ENCODE assay signal across 17 cellular contexts in genomic region chr11:35247863-35248262, GRCh38.
DNase-seq lines count a peak whose midpoint lies in the region; ATAC-seq and TF ChIP-seq lines count a peak whose summit lies in the region.
"Had no signal": no experiment of that assay in that cellular context is flagged by ENCODE, and none has a peak within 500 bp of the region (broad histone marks: within the 10 kb centered on the region; RNA-seq: fewer than 3 reads in every experiment).

No MANE protein-coding gene starts in this region.

- H3K27me3 Mint-ChIP-seq in activated naive CD4-positive, alpha-beta T cell treated with anti-CD3 and anti-CD28 coated beads for 36 hours (ENCODE audit: low read depth), result no peaks in the 10 kb centered on the region
- H3K27me3 Mint-ChIP-seq in activated T-helper 17 cell treated with anti-CD3 and anti-CD28 coated beads, Interleukin-2, amount 50 U/mL, for 72 hours, result no peaks in the 10 kb centered on the region
- no peaks in the 10 kb centered on the region for H3K27me3 Mint-ChIP-seq in natural killer cell (ENCODE audit: low read depth in 2 of 2)
- H3K27me3 Mint-ChIP-seq: memory B cell had no signal

- H3K4me3 ChIP-seq in uterus, result no peak overlapping the region
- H3K4me3 ChIP-seq: breast epithelium had no signal

- H3K9me3 Mint-ChIP-seq in activated naive CD4-positive, alpha-beta T cell treated with anti-CD3 and anti-CD28 coated beads for 36 hours, result peaks cover 7% of the 10 kb centered on the region
- H3K9me3 Mint-ChIP-seq in activated T-helper 17 cell treated with anti-CD3 and anti-CD28 coated beads, Interleukin-2, amount 50 U/mL, for 72 hours, result peaks cover 4% of the 10 kb centered on the region
- no peaks in the 10 kb centered on the region for H3K9me3 Mint-ChIP-seq in natural killer cell
- H3K9me3 Mint-ChIP-seq: H9, memory B cell, nephron progenitor cell had no signal

- no peak for TF ChIP-seq POLR2A in uterus (IDR thresholded peaks at IDR 0.05)

- no peaks in the 10 kb centered on the region for H3K27me3 ChIP-seq in uterus
- H3K27me3 ChIP-seq: breast epithelium had no signal

- no peaks in the 10 kb centered on the region for H3K9me3 ChIP-seq in uterus
- H3K9me3 ChIP-seq: breast epithelium had no signal

- peak overlapping the region; percentile 69 for H3K27ac Mint-ChIP-seq in activated naive CD4-positive, alpha-beta T cell treated with anti-CD3 and anti-CD28 coated beads for 36 hours
- H3K27ac Mint-ChIP-seq in activated T-helper 17 cell treated with anti-CD3 and anti-CD28 coated beads, Interleukin-2, amount 50 U/mL, for 72 hours, result peak overlapping the region; percentile 61
- peak overlapping the region; percentile 81 to 93 for H3K27ac Mint-ChIP-seq in natural killer cell
- H3K27ac Mint-ChIP-seq: H9, memory B cell, nephron progenitor cell had no signal

- H3K36me3 Mint-ChIP-seq in activated naive CD4-positive, alpha-beta T cell treated with anti-CD3 and anti-CD28 coated beads for 36 hours (ENCODE audit: low read depth), result peaks cover 4% of the 10 kb centered on the region
- H3K36me3 Mint-ChIP-seq in activated T-helper 17 cell treated with anti-CD3 and anti-CD28 coated beads, Interleukin-2, amount 50 U/mL, for 72 hours (ENCODE audit: low read depth), result no peaks in the 10 kb centered on the region
- no peaks in the 10 kb centered on the region for H3K36me3 Mint-ChIP-seq in natural killer cell
- H3K36me3 Mint-ChIP-seq: memory B cell had no signal

- peak; percentile 48 for DNase-seq in activated naive CD4-positive, alpha-beta T cell treated with anti-CD3 and anti-CD28 coated beads for 36 hours
- DNase-seq in activated naive CD4-positive, alpha-beta T cell (lab: John Stamatoyannopoulos, UW), result no peak
- no peak for DNase-seq in natural killer cell
- DNase-seq in uterus, result no peak
- DNase-seq in SHP77 treated with DMSO at 0.1 percent for 48 hours (lab: John Stamatoyannopoulos, UW), result no peak
- DNase-seq: ACHN, H9, kidney, NCI-H1417 treated with DMSO at 0.1 percent for 48 hours, NCI-H2171, NCI-H748 treated with DMSO at 0.1 percent for 48 hours, nephron progenitor cell had no signal

- H3K4me1 ChIP-seq in uterus, result peaks cover 0 to 10% of the 10 kb centered on the region in 2 donors
- H3K4me1 ChIP-seq: breast epithelium had no signal

- H3K4me3 Mint-ChIP-seq in activated naive CD4-positive, alpha-beta T cell treated with anti-CD3 and anti-CD28 coated beads for 36 hours, result no peak overlapping the region
- H3K4me3 Mint-ChIP-seq in activated T-helper 17 cell treated with anti-CD3 and anti-CD28 coated beads, Interleukin-2, amount 50 U/mL, for 72 hours, result peak overlapping the region; percentile 42
- peak overlapping the region; percentile 62 for H3K4me3 Mint-ChIP-seq in natural killer cell
- H3K4me3 Mint-ChIP-seq: H9, memory B cell, nephron progenitor cell had no signal

- H3K27ac ChIP-seq in uterus, result peak overlapping the region; percentile 89 to 93

- TF ChIP-seq CTCF in natural killer cell (IDR thresholded peaks at IDR 0.05) (no peak), uterus (IDR thresholded peaks at IDR 0.05) (no peak)

- intact Hi-C loops in activated naive CD4-positive, alpha-beta T cell treated with anti-CD3 and anti-CD28 coated beads for 36 hours (cut with micrococcal nuclease), result loop anchor here (1.0 to 10.0 kb wide), 3 partner anchors 24 to 237 kb away; no protein-coding TSS in a partner anchor
- intact Hi-C loops in natural killer cell (cut with micrococcal nuclease), result loop anchor here (2.0 to 10.0 kb wide), 2 partner anchors 73 to 173 kb away; no protein-coding TSS in a partner anchor
- intact Hi-C loops in uterus (cut with DNase I; ENCODE audit: low total_unique reads), result no loop called here

- ATAC-seq in activated T-helper 17 cell treated with anti-CD3 and anti-CD28 coated beads, Interleukin-2, amount 50 U/mL, for 72 hours (replicated peaks), result peak; percentile 61
- ATAC-seq in natural killer cell (peak; percentile 57 to 60 (median 58)), GM18873 (IDR thresholded peaks at IDR 0.05; ENCODE audit: low FRiP score, unreplicated experiment) (no peak), GM19463 (IDR thresholded peaks at IDR 0.05; ENCODE audit: unreplicated experiment) (no peak)

- no peaks in the 10 kb centered on the region for H3K36me3 ChIP-seq in uterus
- H3K36me3 ChIP-seq: breast epithelium had no signal

- CTCF ChIA-PET in activated naive CD4-positive, alpha-beta T cell treated with anti-CD3 and anti-CD28 coated beads for 36 hours (lab: Charles Lee), result interaction anchor here (1.0 to 2.6 kb wide), 3 partner anchors 9 to 331 kb away, joined by 3 to 15 read pairs (median 3); no protein-coding TSS in a partner anchor

- peaks cover 58% of the 10 kb centered on the region for H3K4me1 Mint-ChIP-seq in activated naive CD4-positive, alpha-beta T cell treated with anti-CD3 and anti-CD28 coated beads for 36 hours (ENCODE audit: low read depth)
- H3K4me1 Mint-ChIP-seq in activated T-helper 17 cell treated with anti-CD3 and anti-CD28 coated beads, Interleukin-2, amount 50 U/mL, for 72 hours, result peaks cover 31% of the 10 kb centered on the region
- H3K4me1 Mint-ChIP-seq in natural killer cell, result peaks cover 29 to 32% of the 10 kb centered on the region in 2 donors
- H3K4me1 Mint-ChIP-seq: H9, memory B cell, nephron progenitor cell had no signal

Comparison
In these comparisons a context has a peak if more than half of its experiments do, and no peak if none do; other contexts are left out.
1. ATAC-seq: peak in activated T-helper 17 cell treated with anti-CD3 and anti-CD28 coated beads, Interleukin-2, amount 50 U/mL, for 72 hours (single experiment) and natural killer cell (3 of 3); none in GM18873 (single experiment) and GM19463 (single experiment).
2. Peak in every context shown above with its lines, with median percentiles within 50 percentile points of each other: H3K27ac Mint-ChIP-seq.